1 cellular context compared by ENCODE assay signal in the genomic region with DNA sequence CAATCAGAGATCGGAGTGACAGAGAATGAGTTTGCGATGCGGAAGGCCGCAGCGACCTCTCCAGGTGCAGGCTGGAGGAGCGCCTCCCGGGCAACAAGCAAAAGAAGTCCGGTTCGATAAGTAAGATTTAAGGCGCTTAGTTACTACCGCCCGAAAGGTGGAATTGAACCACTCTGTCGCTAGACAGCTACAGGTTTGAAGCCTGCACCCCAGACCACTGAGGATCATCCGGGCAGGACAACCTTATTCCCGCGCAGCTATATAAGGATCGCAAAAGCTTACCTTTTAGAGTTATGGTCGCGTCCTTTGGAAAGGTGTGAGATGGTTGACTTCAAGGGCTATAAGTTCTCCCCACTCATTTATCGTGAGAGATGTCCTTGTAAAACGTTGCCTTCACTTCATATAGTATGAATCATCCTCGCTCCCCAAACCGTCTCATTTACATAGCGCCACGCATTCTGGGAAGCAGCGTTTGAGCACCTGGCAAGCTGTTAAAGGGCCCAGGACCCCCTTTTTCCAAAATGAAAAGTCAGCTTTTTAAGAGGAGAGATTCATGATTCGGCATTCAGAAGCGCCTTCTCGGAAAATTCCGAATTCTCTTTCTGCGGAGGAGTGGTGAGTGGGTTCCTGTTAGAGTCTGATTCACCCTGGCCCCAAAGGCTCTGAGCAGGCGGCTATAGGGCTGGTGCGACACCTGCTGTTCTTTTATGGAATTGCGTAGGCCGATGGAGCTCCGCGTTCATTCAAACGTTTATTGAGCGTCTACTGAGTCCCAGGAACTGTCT.
A peak's percentile ranks its signal among the peaks of the same experiment; 100 is the strongest.
TF ChIP-seq lines count a peak whose summit lies in the region.

No MANE protein-coding gene starts in this region.

TF ChIP-seq in HepG2, 621 proteins besides CTCF, POLR2A, EP300 and RAD21 (continued from another document and continues in another):
- TF ChIP-seq, protein P1, sequence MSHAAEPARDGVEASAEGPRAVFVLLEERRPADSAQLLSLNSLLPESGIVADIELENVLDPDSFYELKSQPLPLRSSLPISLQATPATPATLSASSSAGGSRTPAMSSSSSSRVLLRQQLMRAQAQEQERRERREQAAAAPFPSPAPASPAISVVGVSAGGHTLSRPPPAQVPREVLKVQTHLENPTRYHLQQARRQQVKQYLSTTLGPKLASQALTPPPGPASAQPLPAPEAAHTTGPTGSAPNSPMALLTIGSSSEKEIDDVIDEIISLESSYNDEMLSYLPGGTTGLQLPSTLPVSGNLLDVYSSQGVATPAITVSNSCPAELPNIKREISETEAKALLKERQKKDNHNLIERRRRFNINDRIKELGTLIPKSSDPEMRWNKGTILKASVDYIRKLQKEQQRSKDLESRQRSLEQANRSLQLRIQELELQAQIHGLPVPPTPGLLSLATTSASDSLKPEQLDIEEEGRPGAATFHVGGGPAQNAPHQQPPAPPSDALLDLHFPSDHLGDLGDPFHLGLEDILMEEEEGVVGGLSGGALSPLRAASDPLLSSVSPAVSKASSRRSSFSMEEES (CRISPR knock-in tag; IDR thresholded peaks at IDR 0.05), result peak; percentile 47; the same call in 1 of the 2 replicates
- TF ChIP-seq ZFP41 (CRISPR knock-in tag; IDR thresholded peaks at IDR 0.05; ENCODE audit: borderline replicate concordance), result no peak
- peak; percentile 32; the same call in 1 of the 2 replicates for TF ChIP-seq MED13 (CRISPR knock-in tag; IDR thresholded peaks at IDR 0.05)
- no peak for TF ChIP-seq WIZ (CRISPR knock-in tag; IDR thresholded peaks at IDR 0.05)
- TF ChIP-seq SIX4 (CRISPR knock-in tag; IDR thresholded peaks at IDR 0.05), result no peak
- no peak for TF ChIP-seq GABPA (IDR thresholded peaks at IDR 0.05; ENCODE audit: low read depth, low read length)
- peak; percentile 47; the same call in 1 of the 2 replicates for TF ChIP-seq GABPA (CRISPR knock-in tag; IDR thresholded peaks at IDR 0.05; ENCODE audit: low read depth)
- 0 out of 2 replicates have a peak, but pooled peaks have one; percentile 30 for TF ChIP-seq HMG20B (CRISPR knock-in tag; conservative IDR thresholded peaks at IDR 0.05)
- peak; percentile 41; the same call in 1 of the 2 replicates for TF ChIP-seq KDM5A (IDR thresholded peaks at IDR 0.05; ENCODE audit: borderline replicate concordance, low read length)
- no peak for TF ChIP-seq ZNF138 (CRISPR knock-in tag; IDR thresholded peaks at IDR 0.05; ENCODE audit: low read depth)
- TF ChIP-seq, protein P2, sequence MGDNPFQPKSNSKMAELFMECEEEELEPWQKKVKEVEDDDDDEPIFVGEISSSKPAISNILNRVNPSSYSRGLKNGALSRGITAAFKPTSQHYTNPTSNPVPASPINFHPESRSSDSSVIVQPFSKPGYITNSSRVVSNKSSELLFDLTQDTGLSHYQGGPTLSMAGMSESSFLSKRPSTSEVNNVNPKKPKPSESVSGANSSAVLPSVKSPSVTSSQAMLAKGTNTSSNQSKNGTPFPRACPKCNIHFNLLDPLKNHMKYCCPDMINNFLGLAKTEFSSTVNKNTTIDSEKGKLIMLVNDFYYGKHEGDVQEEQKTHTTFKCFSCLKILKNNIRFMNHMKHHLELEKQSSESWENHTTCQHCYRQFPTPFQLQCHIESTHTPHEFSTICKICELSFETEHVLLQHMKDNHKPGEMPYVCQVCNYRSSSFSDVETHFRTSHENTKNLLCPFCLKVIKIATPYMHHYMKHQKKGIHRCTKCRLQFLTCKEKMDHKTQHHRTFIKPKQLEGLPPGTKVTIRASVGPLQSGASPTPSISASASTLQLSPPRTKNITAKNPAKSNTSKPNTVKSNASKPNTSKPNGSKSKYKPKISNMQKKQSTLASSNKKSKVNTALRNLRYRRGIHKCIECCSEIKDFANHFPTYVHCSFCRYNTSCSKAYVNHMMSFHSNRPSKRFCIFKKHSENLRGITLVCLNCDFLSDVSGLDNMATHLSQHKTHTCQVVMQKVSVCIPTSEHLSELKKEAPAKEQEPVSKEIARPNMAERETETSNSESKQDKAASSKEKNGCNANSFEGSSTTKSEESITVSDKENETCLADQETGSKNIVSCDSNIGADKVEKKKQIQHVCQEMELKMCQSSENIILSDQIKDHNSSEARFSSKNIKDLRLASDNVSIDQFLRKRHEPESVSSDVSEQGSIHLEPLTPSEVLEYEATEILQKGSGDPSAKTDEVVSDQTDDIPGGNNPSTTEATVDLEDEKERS (CRISPR knock-in tag; IDR thresholded peaks at IDR 0.05), result 0 out of 2 replicates have a peak, but pooled peaks have one; percentile 46
- TF ChIP-seq, protein P3, sequence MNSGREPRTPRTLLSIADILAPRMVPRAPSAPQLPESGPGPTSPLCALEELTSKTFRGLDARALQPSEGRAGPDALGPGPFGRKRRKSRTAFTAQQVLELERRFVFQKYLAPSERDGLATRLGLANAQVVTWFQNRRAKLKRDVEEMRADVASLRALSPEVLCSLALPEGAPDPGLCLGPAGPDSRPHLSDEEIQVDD (CRISPR knock-in tag; IDR thresholded peaks at IDR 0.05; ENCODE audit: borderline replicate concordance), result no peak
- TF ChIP-seq KLF9 (CRISPR knock-in tag; IDR thresholded peaks at IDR 0.05; ENCODE audit: low read depth), result no peak
- 0 out of 2 replicates have a peak, but pooled peaks have one; percentile 28 for TF ChIP-seq TBP (CRISPR knock-in tag; IDR thresholded peaks at IDR 0.05)
- no peak for TF ChIP-seq GPN1 (CRISPR knock-in tag; IDR thresholded peaks at IDR 0.05; ENCODE audit: borderline replicate concordance)
- no peak for TF ChIP-seq ZBTB7A (CRISPR knock-in tag; IDR thresholded peaks at IDR 0.05)
- no peak for TF ChIP-seq ERF (CRISPR knock-in tag; IDR thresholded peaks at IDR 0.05)
- TF ChIP-seq, protein P4, sequence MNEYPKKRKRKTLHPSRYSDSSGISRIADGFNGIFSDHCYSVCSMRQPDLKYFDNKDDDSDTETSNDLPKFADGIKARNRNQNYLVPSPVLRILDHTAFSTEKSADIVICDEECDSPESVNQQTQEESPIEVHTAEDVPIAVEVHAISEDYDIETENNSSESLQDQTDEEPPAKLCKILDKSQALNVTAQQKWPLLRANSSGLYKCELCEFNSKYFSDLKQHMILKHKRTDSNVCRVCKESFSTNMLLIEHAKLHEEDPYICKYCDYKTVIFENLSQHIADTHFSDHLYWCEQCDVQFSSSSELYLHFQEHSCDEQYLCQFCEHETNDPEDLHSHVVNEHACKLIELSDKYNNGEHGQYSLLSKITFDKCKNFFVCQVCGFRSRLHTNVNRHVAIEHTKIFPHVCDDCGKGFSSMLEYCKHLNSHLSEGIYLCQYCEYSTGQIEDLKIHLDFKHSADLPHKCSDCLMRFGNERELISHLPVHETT (CRISPR knock-in tag; conservative IDR thresholded peaks at IDR 0.05), result no peak
- TF ChIP-seq ZNF383 (CRISPR knock-in tag; IDR thresholded peaks at IDR 0.05; ENCODE audit: borderline replicate concordance), result no peak
- no peak for TF ChIP-seq HNRNPK (IDR thresholded peaks at IDR 0.05; ENCODE audit: low read depth, low read length, poor library complexity, severe bottlenecking)
- no peak for TF ChIP-seq ZNF431 (CRISPR knock-in tag; IDR thresholded peaks at IDR 0.05; ENCODE audit: borderline replicate concordance, low read depth)
- TF ChIP-seq, protein P5, sequence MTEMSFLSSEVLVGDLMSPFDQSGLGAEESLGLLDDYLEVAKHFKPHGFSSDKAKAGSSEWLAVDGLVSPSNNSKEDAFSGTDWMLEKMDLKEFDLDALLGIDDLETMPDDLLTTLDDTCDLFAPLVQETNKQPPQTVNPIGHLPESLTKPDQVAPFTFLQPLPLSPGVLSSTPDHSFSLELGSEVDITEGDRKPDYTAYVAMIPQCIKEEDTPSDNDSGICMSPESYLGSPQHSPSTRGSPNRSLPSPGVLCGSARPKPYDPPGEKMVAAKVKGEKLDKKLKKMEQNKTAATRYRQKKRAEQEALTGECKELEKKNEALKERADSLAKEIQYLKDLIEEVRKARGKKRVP (CRISPR knock-in tag; IDR thresholded peaks at IDR 0.05), result no peak
- TF ChIP-seq SP1 (IDR thresholded peaks at IDR 0.05), result no peak
- TF ChIP-seq SP1 (CRISPR knock-in tag; IDR thresholded peaks at IDR 0.05), result peak; percentile 29; the same call in 1 of the 2 replicates
- TF ChIP-seq, protein P6, sequence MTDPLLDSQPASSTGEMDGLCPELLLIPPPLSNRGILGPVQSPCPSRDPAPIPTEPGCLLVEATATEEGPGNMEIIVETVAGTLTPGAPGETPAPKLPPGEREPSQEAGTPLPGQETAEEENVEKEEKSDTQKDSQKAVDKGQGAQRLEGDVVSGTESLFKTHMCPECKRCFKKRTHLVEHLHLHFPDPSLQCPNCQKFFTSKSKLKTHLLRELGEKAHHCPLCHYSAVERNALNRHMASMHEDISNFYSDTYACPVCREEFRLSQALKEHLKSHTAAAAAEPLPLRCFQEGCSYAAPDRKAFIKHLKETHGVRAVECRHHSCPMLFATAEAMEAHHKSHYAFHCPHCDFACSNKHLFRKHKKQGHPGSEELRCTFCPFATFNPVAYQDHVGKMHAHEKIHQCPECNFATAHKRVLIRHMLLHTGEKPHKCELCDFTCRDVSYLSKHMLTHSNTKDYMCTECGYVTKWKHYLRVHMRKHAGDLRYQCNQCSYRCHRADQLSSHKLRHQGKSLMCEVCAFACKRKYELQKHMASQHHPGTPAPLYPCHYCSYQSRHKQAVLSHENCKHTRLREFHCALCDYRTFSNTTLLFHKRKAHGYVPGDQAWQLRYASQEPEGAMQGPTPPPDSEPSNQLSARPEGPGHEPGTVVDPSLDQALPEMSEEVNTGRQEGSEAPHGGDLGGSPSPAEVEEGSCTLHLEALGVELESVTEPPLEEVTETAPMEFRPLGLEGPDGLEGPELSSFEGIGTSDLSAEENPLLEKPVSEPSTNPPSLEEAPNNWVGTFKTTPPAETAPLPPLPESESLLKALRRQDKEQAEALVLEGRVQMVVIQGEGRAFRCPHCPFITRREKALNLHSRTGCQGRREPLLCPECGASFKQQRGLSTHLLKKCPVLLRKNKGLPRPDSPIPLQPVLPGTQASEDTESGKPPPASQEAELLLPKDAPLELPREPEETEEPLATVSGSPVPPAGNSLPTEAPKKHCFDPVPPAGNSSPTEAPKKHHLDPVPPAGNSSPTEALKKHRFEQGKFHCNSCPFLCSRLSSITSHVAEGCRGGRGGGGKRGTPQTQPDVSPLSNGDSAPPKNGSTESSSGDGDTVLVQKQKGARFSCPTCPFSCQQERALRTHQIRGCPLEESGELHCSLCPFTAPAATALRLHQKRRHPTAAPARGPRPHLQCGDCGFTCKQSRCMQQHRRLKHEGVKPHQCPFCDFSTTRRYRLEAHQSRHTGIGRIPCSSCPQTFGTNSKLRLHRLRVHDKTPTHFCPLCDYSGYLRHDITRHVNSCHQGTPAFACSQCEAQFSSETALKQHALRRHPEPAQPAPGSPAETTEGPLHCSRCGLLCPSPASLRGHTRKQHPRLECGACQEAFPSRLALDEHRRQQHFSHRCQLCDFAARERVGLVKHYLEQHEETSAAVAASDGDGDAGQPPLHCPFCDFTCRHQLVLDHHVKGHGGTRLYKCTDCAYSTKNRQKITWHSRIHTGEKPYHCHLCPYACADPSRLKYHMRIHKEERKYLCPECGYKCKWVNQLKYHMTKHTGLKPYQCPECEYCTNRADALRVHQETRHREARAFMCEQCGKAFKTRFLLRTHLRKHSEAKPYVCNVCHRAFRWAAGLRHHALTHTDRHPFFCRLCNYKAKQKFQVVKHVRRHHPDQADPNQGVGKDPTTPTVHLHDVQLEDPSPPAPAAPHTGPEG (CRISPR knock-in tag; IDR thresholded peaks at IDR 0.05), result peak; percentile 78; the same call in 1 of the 2 replicates
- TF ChIP-seq, protein P7, sequence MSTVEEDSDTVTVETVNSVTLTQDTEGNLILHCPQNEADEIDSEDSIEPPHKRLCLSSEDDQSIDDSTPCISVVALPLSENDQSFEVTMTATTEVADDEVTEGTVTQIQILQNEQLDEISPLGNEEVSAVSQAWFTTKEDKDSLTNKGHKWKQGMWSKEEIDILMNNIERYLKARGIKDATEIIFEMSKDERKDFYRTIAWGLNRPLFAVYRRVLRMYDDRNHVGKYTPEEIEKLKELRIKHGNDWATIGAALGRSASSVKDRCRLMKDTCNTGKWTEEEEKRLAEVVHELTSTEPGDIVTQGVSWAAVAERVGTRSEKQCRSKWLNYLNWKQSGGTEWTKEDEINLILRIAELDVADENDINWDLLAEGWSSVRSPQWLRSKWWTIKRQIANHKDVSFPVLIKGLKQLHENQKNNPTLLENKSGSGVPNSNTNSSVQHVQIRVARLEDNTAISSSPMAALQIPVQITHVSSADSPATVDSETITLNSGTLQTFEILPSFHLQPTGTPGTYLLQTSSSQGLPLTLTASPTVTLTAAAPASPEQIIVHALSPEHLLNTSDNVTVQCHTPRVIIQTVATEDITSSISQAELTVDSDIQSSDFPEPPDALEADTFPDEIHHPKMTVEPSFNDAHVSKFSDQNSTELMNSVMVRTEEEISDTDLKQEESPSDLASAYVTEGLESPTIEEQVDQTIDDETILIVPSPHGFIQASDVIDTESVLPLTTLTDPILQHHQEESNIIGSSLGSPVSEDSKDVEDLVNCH (CRISPR knock-in tag; IDR thresholded peaks at IDR 0.05), result no peak
- peak; percentile 41; the same call in 1 of the 2 replicates for TF ChIP-seq CBFB (CRISPR knock-in tag; IDR thresholded peaks at IDR 0.05)
- no peak for TF ChIP-seq ZNF44 (CRISPR knock-in tag; IDR thresholded peaks at IDR 0.05)
- TF ChIP-seq, protein P8, sequence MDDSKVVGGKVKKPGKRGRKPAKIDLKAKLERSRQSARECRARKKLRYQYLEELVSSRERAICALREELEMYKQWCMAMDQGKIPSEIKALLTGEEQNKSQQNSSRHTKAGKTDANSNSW (CRISPR knock-in tag; IDR thresholded peaks at IDR 0.05; ENCODE audit: borderline replicate concordance), result no peak
- TF ChIP-seq, protein P9, sequence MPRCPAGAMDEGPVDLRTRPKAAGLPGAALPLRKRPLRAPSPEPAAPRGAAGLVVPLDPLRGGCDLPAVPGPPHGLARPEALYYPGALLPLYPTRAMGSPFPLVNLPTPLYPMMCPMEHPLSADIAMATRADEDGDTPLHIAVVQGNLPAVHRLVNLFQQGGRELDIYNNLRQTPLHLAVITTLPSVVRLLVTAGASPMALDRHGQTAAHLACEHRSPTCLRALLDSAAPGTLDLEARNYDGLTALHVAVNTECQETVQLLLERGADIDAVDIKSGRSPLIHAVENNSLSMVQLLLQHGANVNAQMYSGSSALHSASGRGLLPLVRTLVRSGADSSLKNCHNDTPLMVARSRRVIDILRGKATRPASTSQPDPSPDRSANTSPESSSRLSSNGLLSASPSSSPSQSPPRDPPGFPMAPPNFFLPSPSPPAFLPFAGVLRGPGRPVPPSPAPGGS (CRISPR knock-in tag; IDR thresholded peaks at IDR 0.05), result 0 out of 2 replicates have a peak, but pooled peaks have one; percentile 32
- no peak for TF ChIP-seq DNMT1 (CRISPR knock-in tag; IDR thresholded peaks at IDR 0.05)
- TF ChIP-seq, protein P10, sequence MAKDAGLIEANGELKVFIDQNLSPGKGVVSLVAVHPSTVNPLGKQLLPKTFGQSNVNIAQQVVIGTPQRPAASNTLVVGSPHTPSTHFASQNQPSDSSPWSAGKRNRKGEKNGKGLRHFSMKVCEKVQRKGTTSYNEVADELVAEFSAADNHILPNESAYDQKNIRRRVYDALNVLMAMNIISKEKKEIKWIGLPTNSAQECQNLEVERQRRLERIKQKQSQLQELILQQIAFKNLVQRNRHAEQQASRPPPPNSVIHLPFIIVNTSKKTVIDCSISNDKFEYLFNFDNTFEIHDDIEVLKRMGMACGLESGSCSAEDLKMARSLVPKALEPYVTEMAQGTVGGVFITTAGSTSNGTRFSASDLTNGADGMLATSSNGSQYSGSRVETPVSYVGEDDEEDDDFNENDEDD (CRISPR knock-in tag; IDR thresholded peaks at IDR 0.05; ENCODE audit: borderline replicate concordance), result peak; percentile 23; the same call in 1 of the 2 replicates
